Comparison of ENCODE assay signal across 8 cellular contexts in genomic region chr3:168094877-168095610, GRCh38. TPM values are rescaled to one million over a fixed set of nuclear protein-coding genes. Genes with fewer than 3 reads are reported as not detected.
A peak's percentile ranks its signal among the peaks of the same experiment; 100 is the strongest.
DNase-seq lines count a peak whose midpoint lies in the region; ATAC-seq lines count a peak whose summit lies in the region.

No MANE protein-coding gene starts in this region.

- H3K27ac ChIP-seq in mucosa of rectum (ENCODE audit: low read depth in 2 of 2, low read length in 2 of 2) (peak overlapping the region; percentile 96 to 97), stomach smooth muscle (ENCODE audit: low read length) (peak overlapping the region; percentile 90)

- peak overlapping the region; percentile 79 to 94 for H3K4me3 ChIP-seq in mucosa of rectum (ENCODE audit: low read length in 2 of 2)
- H3K4me3 ChIP-seq in stomach smooth muscle (ENCODE audit: low read length in 2 of 2), result peak overlapping the region; percentile 96 to 99

- H3K27me3 ChIP-seq in mucosa of rectum (ENCODE audit: control insufficient read depth in 2 of 2, insufficient read depth in 2 of 2, low read length in 2 of 2) (no peaks in the 10 kb centered on the region), stomach smooth muscle (ENCODE audit: control insufficient read depth in 1 of 2, insufficient read depth in 2 of 2, low read length in 2 of 2) (no peaks in the 10 kb centered on the region)

- ATAC-seq in GM18873 (IDR thresholded peaks at IDR 0.05; ENCODE audit: low FRiP score, unreplicated experiment) (peak; percentile 45), HG03064 (IDR thresholded peaks at IDR 0.05; ENCODE audit: low read depth, unreplicated experiment) (peak; percentile 39), esophagus mucosa (peak; percentile 20)

- H3K36me3 ChIP-seq in mucosa of rectum (ENCODE audit: control insufficient read depth in 2 of 2, insufficient read depth in 2 of 2, low read length in 2 of 2), result no peaks in the 10 kb centered on the region
- H3K36me3 ChIP-seq in stomach smooth muscle (ENCODE audit: control insufficient read depth in 2 of 2, insufficient read depth in 2 of 2, low read length in 2 of 2), result no peaks in the 10 kb centered on the region

- H3K9me3 ChIP-seq in mucosa of rectum (ENCODE audit: control insufficient read depth in 2 of 2, low read length in 2 of 2) (no peaks in the 10 kb centered on the region), stomach smooth muscle (ENCODE audit: control insufficient read depth in 2 of 2, low read length in 2 of 2) (no peaks in the 10 kb centered on the region)

- peak overlapping the region; percentile 70 to 73 for H3K9ac ChIP-seq in mucosa of rectum (ENCODE audit: low read depth in 1 of 2, low read length in 2 of 2)
- H3K9ac ChIP-seq in stomach smooth muscle (ENCODE audit: low read length in 2 of 2), result peak overlapping the region; percentile 80 to 83

- DNase-seq in C1 segment of cervical spinal cord (lab: John Stamatoyannopoulos, UW), result peak in 13 of 14 donors; percentile 18 to 86 (median 73)
- DNase-seq in NCI-H2196 treated with DMSO at 0.1 percent for 48 hours (lab: John Stamatoyannopoulos, UW; ENCODE audit: unreplicated experiment), result peak; percentile 57
- DNase-seq in activated CD8-positive, alpha-beta memory T cell treated with anti-CD3 and anti-CD28 coated beads, Interleukin-2, amount 50 U/mL, for 4 hours, result peak; percentile 26

- H3K4me1 ChIP-seq in mucosa of rectum (ENCODE audit: control insufficient read depth in 2 of 2, insufficient read depth in 2 of 2, low read length in 2 of 2) (peaks cover 23 to 50% of the 10 kb centered on the region in 2 donors), stomach smooth muscle (ENCODE audit: control insufficient read depth, insufficient read depth, low read length) (peaks cover 13% of the 10 kb centered on the region)

RNA-seq across cellular contexts. Expression of gene GOLIM4, which starts 0.7 kb away (rescaled TPM):
- 8.6 TPM for total RNA-seq in esophagus mucosa

Comparison
In these comparisons a context has a peak if more than half of its experiments do, and no peak if none do; other contexts are left out.
1. Peak in every context shown above with its lines: DNase-seq, ATAC-seq, H3K4me3 ChIP-seq and H3K27ac ChIP-seq.